In the genomic region with DNA sequence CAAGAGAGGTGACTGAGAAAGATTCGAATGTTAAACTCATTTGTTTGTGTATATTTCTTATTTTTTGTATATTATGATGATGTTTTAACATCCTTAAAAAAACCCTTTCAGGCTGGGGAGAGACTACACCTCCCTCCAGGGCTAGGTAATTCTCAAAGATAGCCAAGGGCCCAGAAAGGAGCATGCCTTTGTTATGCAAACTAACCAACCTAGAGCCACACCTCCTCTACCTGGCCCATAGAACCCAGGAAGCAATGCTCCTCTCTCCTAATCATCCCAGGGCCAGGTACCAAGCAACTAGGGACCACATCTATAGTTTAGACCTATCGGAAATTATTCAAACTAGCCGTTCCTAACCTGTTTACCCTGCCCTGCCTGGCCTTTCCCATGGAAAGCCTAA, we compare ENCODE assay signal across 27 cellular contexts.
DNase-seq lines count a peak whose midpoint lies in the region; TF ChIP-seq lines count a peak whose summit lies in the region.
"Had no signal": no experiment of that assay in that cellular context is flagged by ENCODE, and none has a peak within 500 bp of the region (broad histone marks: within the 10 kb centered on the region; RNA-seq: fewer than 3 reads in every experiment).

No MANE protein-coding gene starts in this region.

- H3K18ac ChIP-seq in H9 (ENCODE audit: insufficient read length, low read depth, low read length): no peak overlapping the region

- no peak overlapping the region for H4K5ac ChIP-seq in H9 (ENCODE audit: insufficient read length, low read depth, low read length)

- no peak overlapping the region for H3K4me3 ChIP-seq in brain microvascular endothelial cell (ENCODE audit: low read depth, low read length)
- H3K4me3 ChIP-seq in MM.1S (ENCODE audit: low read length): no peak overlapping the region
- H3K4me3 ChIP-seq: BLaER1 treated with 17β-estradiol and CSF1 and Interleukin-3, amounts not matched to agents 10 nM and 100 nM; prostate gland; right lobe of liver; transverse colon had no signal

- no peak overlapping the region for H3K27ac ChIP-seq in H9 (ENCODE audit: insufficient read length, low read depth, low read length)
- peak overlapping the region; percentile 54 for H3K27ac ChIP-seq in brain microvascular endothelial cell
- H3K27ac ChIP-seq in MM.1S (ENCODE audit: low read length): no peak overlapping the region
- H3K27ac ChIP-seq: neutrophil, prostate gland, right lobe of liver, RWPE1, transverse colon had no signal

- H2BK20ac ChIP-seq in H9 (ENCODE audit: low read depth, low read length, poor library complexity, severe bottlenecking): no peak overlapping the region

- no peak overlapping the region for H3K56ac ChIP-seq in H9 (ENCODE audit: insufficient read length, low read depth, low read length)

- no peaks in the 10 kb centered on the region for H3K27me3 ChIP-seq in H9 (ENCODE audit: insufficient read depth, low read length)
- H3K27me3 ChIP-seq in brain microvascular endothelial cell (replicated peaks): no peaks in the 10 kb centered on the region
- no peaks in the 10 kb centered on the region for H3K27me3 ChIP-seq in MM.1S (replicated peaks; ENCODE audit: insufficient read depth, low read length)
- H3K27me3 ChIP-seq: BLaER1 treated with 17β-estradiol and CSF1 and Interleukin-3, amounts not matched to agents 10 nM and 100 nM; neutrophil; right lobe of liver; transverse colon had no signal

- H3K9ac ChIP-seq in H9 (ENCODE audit: extremely low read depth, insufficient read length, low read length) (no peak overlapping the region), MM.1S (ENCODE audit: low read length) (no peak overlapping the region)
- H3K9ac ChIP-seq: BLaER1 treated with 17β-estradiol and CSF1 and Interleukin-3, amounts not matched to agents 10 nM and 100 nM had no signal

- no peak overlapping the region for H3K4ac ChIP-seq in H9 (ENCODE audit: low read depth, low read length)

- H3K9me3 ChIP-seq in H9 (ENCODE audit: control insufficient read depth, low read depth, low read length) (no peaks in the 10 kb centered on the region), MM.1S (replicated peaks; ENCODE audit: insufficient read depth, low read length) (no peaks in the 10 kb centered on the region)
- H3K9me3 ChIP-seq: neutrophil, prostate gland, right lobe of liver, transverse colon had no signal

- no peak overlapping the region for H3K14ac ChIP-seq in H9 (ENCODE audit: insufficient read depth, low read length)

- H3K36me3 Mint-ChIP-seq in H9 (ENCODE audit: insufficient read depth in 1 of 3, low read depth in 3 of 3): no peaks in the 10 kb centered on the region
- H3K36me3 Mint-ChIP-seq in osteocyte (ENCODE audit: unreplicated experiment): no peaks in the 10 kb centered on the region

- H3K36me3 ChIP-seq in brain microvascular endothelial cell (replicated peaks) (no peaks in the 10 kb centered on the region), MM.1S (replicated peaks; ENCODE audit: insufficient read depth, low read length) (no peaks in the 10 kb centered on the region)
- H3K36me3 ChIP-seq: neutrophil, prostate gland, right lobe of liver, transverse colon had no signal

- in situ Hi-C loops in brain microvascular endothelial cell (cut with HindIII; ENCODE audit: low pct_ligation_motif_present, low sequenced_read_pairs): no loop called here

- H4K91ac ChIP-seq in H9 (ENCODE audit: insufficient read length, low read depth, low read length): no peak overlapping the region

- H3K27ac Mint-ChIP-seq in H9 (no peak overlapping the region), osteocyte (ENCODE audit: unreplicated experiment) (peak overlapping the region; percentile 39)
- H3K27ac Mint-ChIP-seq: activated naive CD8-positive, alpha-beta T cell treated with anti-CD3 and anti-CD28 coated beads, Interleukin-2, amount 50 U/mL, for 24 hours; dendritic cell treated with granulocyte-macrophage colony-stimulating factor and Interleukin-4, amounts not matched to agents 40 ng/mL and 50 ng/mL, for 4 days had no signal

- no peak overlapping the region for H3T11ph ChIP-seq in H9 (ENCODE audit: low read length)

- no peak overlapping the region for H2AK5ac ChIP-seq in H9 (ENCODE audit: insufficient read length, low read length)

- H2BK15ac ChIP-seq in H9 (ENCODE audit: low read depth, low read length): no peak overlapping the region

- H4K8ac ChIP-seq in H9 (replicated peaks; ENCODE audit: insufficient read length, low read depth, low read length): no peak overlapping the region

- TF ChIP-seq CTCF in H9 (conservative IDR thresholded peaks at IDR 0.05) (no peak), brain microvascular endothelial cell (IDR thresholded peaks at IDR 0.05; ENCODE audit: low read depth, low read length, missing control alignments) (no peak), osteocyte (IDR thresholded peaks at IDR 0.05) (no peak), MM.1S (IDR thresholded peaks at IDR 0.05; ENCODE audit: low read length) (no peak)

- no peaks in the 10 kb centered on the region for H3F3A ChIP-seq in MM.1S (ENCODE audit: insufficient read depth, low read length)

- WGBS in H9 (ENCODE audit: extremely low coverage, insufficient read length, low lambda C conversion rate): no CpG with 5 or more reads among the region's 3 CpGs

- H3K27me3 Mint-ChIP-seq in H9 (ENCODE audit: low read depth) (no peaks in the 10 kb centered on the region; the same call in 1 of the 2 replicates), osteocyte (ENCODE audit: unreplicated experiment) (no peaks in the 10 kb centered on the region)
- H3K27me3 Mint-ChIP-seq: dendritic cell treated with granulocyte-macrophage colony-stimulating factor and Interleukin-4, amounts not matched to agents 40 ng/mL and 50 ng/mL, for 4 days had no signal

- H3K9me3 Mint-ChIP-seq in H9 (no peaks in the 10 kb centered on the region), osteocyte (ENCODE audit: unreplicated experiment) (no peaks in the 10 kb centered on the region)
- H3K9me3 Mint-ChIP-seq: activated naive CD8-positive, alpha-beta T cell treated with anti-CD3 and anti-CD28 coated beads, Interleukin-2, amount 50 U/mL, for 24 hours; central memory CD8-positive, alpha-beta T cell; dendritic cell treated with granulocyte-macrophage colony-stimulating factor and Interleukin-4, amounts not matched to agents 40 ng/mL and 50 ng/mL, for 4 days had no signal

- H3K4me2 ChIP-seq in H9 (ENCODE audit: insufficient read depth, insufficient read length, low read length): no peak overlapping the region
- no peak overlapping the region for H3K4me2 ChIP-seq in MM.1S (ENCODE audit: low read depth, low read length)

- peak; percentile 50 for DNase-seq in H9
- no peak for DNase-seq in brain microvascular endothelial cell
- peak; percentile 44 for DNase-seq in iPS-NIHi11 (ENCODE audit: low spot score)
- DNase-seq in osteocyte (ENCODE audit: extremely low spot score, unreplicated experiment): no peak
- DNase-seq in NCI-H524 treated with DMSO at 0.1 percent for 48 hours (lab: John Stamatoyannopoulos, UW): no peak
- DNase-seq in glomerular visceral epithelial cell (ENCODE audit: extremely low spot score): no peak
- no peak for DNase-seq in MM.1S
- DNase-seq in T1000 (lab: John Stamatoyannopoulos, UW): no peak
- DNase-seq: activated CD4-positive, CD25-positive, alpha-beta regulatory T cell; activated naive CD4-positive, alpha-beta T cell; activated naive CD8-positive, alpha-beta T cell treated with anti-CD3 and anti-CD28 coated beads, Interleukin-2, amount 50 U/mL, for 24 hours; DMS153; mammary epithelial cell; NCI-H1048; NCI-H1694 treated with DMSO at 0.1 percent for 48 hours; NCI-H510A; OCI-M1; right lobe of liver; stimulated activated CD4-positive, alpha-beta T cell treated with anti-CD3 and anti-CD28 coated beads, Interleukin-4, amount 100 ng/mL, for 24 hours; T-helper 1 cell; transverse colon had no signal

- H3K4me3 Mint-ChIP-seq in H9: no peak overlapping the region
- no peak overlapping the region for H3K4me3 Mint-ChIP-seq in osteocyte (ENCODE audit: unreplicated experiment)
- H3K4me3 Mint-ChIP-seq: activated naive CD8-positive, alpha-beta T cell treated with anti-CD3 and anti-CD28 coated beads, Interleukin-2, amount 50 U/mL, for 24 hours; central memory CD8-positive, alpha-beta T cell; dendritic cell treated with granulocyte-macrophage colony-stimulating factor and Interleukin-4, amounts not matched to agents 40 ng/mL and 50 ng/mL, for 4 days had no signal

- no peak overlapping the region for H2BK12ac ChIP-seq in H9 (ENCODE audit: insufficient read length, low read depth, low read length)

- no peak overlapping the region for H2BK5ac ChIP-seq in H9 (ENCODE audit: insufficient read length, low read length)

- H2AFZ ChIP-seq in H9 (ENCODE audit: low read length) (no peak overlapping the region), MM.1S (ENCODE audit: low read length) (no peak overlapping the region)

- H3K23me2 ChIP-seq in H9 (ENCODE audit: insufficient read length, low read depth, low read length, poor library complexity, severe bottlenecking): no peaks in the 10 kb centered on the region

- H3K79me2 ChIP-seq in H9 (ENCODE audit: insufficient read depth, low read length) (no peaks in the 10 kb centered on the region), MM.1S (ENCODE audit: low read length) (no peaks in the 10 kb centered on the region)

- H2BK120ac ChIP-seq in H9 (ENCODE audit: low read depth, low read length, poor library complexity, severe bottlenecking): no peak overlapping the region

- peaks cover 2% of the 10 kb centered on the region; the same call in 1 of the 2 replicates for H3K4me1 ChIP-seq in H9 (ENCODE audit: insufficient read depth, low read length)
- no peaks in the 10 kb centered on the region for H3K4me1 ChIP-seq in MM.1S (ENCODE audit: low read length)
- H3K4me1 ChIP-seq: prostate gland, right lobe of liver had no signal

- H3K9me2 ChIP-seq in MM.1S (replicated peaks; ENCODE audit: insufficient read depth, low read length): no peaks in the 10 kb centered on the region

- H4K20me1 ChIP-seq in H9 (ENCODE audit: control insufficient read depth, insufficient read depth, insufficient read length) (no peaks in the 10 kb centered on the region), MM.1S (ENCODE audit: insufficient read depth, low read length) (no peaks in the 10 kb centered on the region)
- H4K20me1 ChIP-seq: BLaER1 treated with 17β-estradiol and CSF1 and Interleukin-3, amounts not matched to agents 10 nM and 100 nM had no signal

- H3K23ac ChIP-seq in H9 (ENCODE audit: insufficient read length, low read depth, low read length): no peak overlapping the region

- H3K79me1 ChIP-seq in H9 (ENCODE audit: insufficient read depth, low read depth, low read length, poor library complexity, severe bottlenecking): no peaks in the 10 kb centered on the region

- H3K4me1 Mint-ChIP-seq in H9 (peaks cover 15 to 17% of the 10 kb centered on the region in 2 experiments), osteocyte (ENCODE audit: unreplicated experiment) (peaks cover 63% of the 10 kb centered on the region)
- H3K4me1 Mint-ChIP-seq: activated naive CD8-positive, alpha-beta T cell treated with anti-CD3 and anti-CD28 coated beads, Interleukin-2, amount 50 U/mL, for 24 hours; central memory CD8-positive, alpha-beta T cell had no signal

Comparison
In these comparisons a context has a peak if more than half of its experiments do, and no peak if none do; other contexts are left out.
1. DNase-seq: peak in H9 (single experiment) and iPS-NIHi11 (single experiment); none in brain microvascular endothelial cell (single experiment), osteocyte (single experiment), NCI-H524 treated with DMSO at 0.1 percent for 48 hours (single experiment), glomerular visceral epithelial cell (single experiment), MM.1S (single experiment) and T1000 (single experiment).